8 cellular contexts compared by ENCODE assay signal in the genomic region with DNA sequence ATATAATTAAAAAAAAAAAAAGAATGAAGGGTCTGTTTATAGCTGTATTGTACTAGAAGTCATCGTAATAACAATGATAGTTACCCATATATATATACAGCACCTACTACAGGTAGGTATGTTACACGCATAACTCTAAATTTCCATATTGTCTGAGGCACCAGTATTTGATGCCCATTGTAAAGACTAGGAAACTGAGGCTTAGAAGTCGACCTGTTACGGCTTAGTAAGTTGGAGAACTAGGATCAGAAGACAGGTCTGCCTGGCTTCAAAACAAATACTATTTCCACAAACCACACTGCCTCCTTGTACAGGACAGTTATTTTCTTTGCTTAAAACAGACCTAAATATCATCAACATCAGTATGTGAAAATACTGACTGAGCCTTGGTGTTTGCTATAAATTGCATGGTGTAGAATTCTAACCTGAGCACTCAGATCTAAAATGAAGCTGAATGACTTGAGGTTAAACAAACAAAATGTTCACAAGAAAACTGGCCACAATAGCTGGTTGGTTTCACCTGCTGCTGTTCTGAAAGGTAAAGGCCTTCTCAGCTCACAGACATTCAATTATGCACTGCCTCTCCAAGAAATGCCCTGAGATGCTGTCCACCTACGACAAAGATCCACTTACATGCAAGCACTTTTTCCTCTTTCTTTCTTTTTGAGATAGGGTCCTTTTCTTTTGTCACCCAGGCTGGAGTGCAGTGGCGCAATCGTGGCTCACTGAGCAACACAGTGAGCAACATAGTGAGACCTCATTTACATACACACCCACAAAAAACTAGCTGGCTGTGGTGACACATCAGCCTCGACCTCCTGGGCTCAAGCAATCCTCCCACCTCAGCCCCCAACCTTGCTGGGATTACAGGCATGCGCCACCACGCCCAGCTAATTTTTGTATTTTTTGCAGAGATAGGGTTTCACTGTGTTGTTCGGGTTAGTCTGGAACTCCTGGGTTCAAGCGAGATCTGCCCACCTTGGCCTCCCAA. TPM values are rescaled to one million over a fixed set of nuclear protein-coding genes. Genes with fewer than 3 reads are reported as not detected.
DNase-seq lines count a peak whose midpoint lies in the region; ATAC-seq and TF ChIP-seq lines count a peak whose summit lies in the region.

No MANE protein-coding gene starts in this region.

- no peaks in the 10 kb centered on the region for H3K9me3 ChIP-seq in thyroid gland

- H3K36me3 ChIP-seq in thyroid gland = peaks cover 0 to 5% of the 10 kb centered on the region in 2 donors

- peak; percentile 8 for DNase-seq in activated naive CD4-positive, alpha-beta T cell treated with Interleukin-2 at 50 U/mL for 16 hours
- no peak for DNase-seq in activated naive CD4-positive, alpha-beta T cell treated with anti-CD3 and anti-CD28 coated beads, Interleukin-2, amount 50 U/mL, for 16 hours
- DNase-seq in OCI-M1 (lab: John Stamatoyannopoulos, UW) = peak; percentile 16
- no peak for DNase-seq in foreskin keratinocyte
- peak in 1 of 2 donors; percentile 29 for DNase-seq in thyroid gland
- no peak for DNase-seq in occipital lobe (lab: John Stamatoyannopoulos, UW)
- no peak for DNase-seq in SHP77 treated with DMSO at 0.1 percent for 48 hours (lab: John Stamatoyannopoulos, UW)

- intact Hi-C loops in thyroid gland (cut with DNase I) = no loop called here

- 71 to 79% methylated on average over 12 of the region's 12 CpGs for WGBS in thyroid gland, 2 donors

- H3K27ac ChIP-seq in foreskin keratinocyte (no peak overlapping the region), thyroid gland (peak overlapping the region; percentile 52 to 76 (median 73))

- peak; percentile 38 for TF ChIP-seq CTCF in foreskin keratinocyte (conservative IDR thresholded peaks at IDR 0.05)
- TF ChIP-seq CTCF in thyroid gland (IDR thresholded peaks at IDR 0.05) = no peak

- no peak overlapping the region for H3K4me3 ChIP-seq in thyroid gland (replicated peaks in 1 of 3)

- ATAC-seq in foreskin keratinocyte = peak; percentile 75
- ATAC-seq in HG02870 (IDR thresholded peaks at IDR 0.05; ENCODE audit: unreplicated experiment) = no peak

- H3K4me1 ChIP-seq in foreskin keratinocyte (peaks cover 20% of the 10 kb centered on the region), thyroid gland (peaks cover 61 to 75% of the 10 kb centered on the region in 2 donors)

- H3K27me3 ChIP-seq in foreskin keratinocyte (no peaks in the 10 kb centered on the region), thyroid gland (no peaks in the 10 kb centered on the region)

- TF ChIP-seq POLR2A in thyroid gland (IDR thresholded peaks at IDR 0.05) = no peak

RNA-seq across cellular contexts. Expression of gene SSH1, which starts 35.7 kb away (rescaled TPM):
- total RNA-seq in foreskin keratinocyte (26.0 and 32.1 TPM in 2 replicates), thyroid gland (10 to 100 TPM; 13.0 to 26.8 (median 21.7) TPM), occipital lobe (7.5 TPM)
- polyA plus RNA-seq in foreskin keratinocyte = 4.8 and 6.3 TPM in 2 replicates

RNA-seq across cellular contexts. Expression of gene DAO, which starts 58.2 kb away (rescaled TPM):
- total RNA-seq in foreskin keratinocyte = not detected in 2 replicates
- not detected in 2 replicates for polyA plus RNA-seq in foreskin keratinocyte
- total RNA-seq in thyroid gland = not detected
- total RNA-seq in occipital lobe = not detected

Comparison
In these comparisons a context has a peak if more than half of its experiments do, and no peak if none do; other contexts are left out.
1. DNase-seq: peak in activated naive CD4-positive, alpha-beta T cell treated with Interleukin-2 at 50 U/mL for 16 hours (single experiment) and OCI-M1 (single experiment); none in activated naive CD4-positive, alpha-beta T cell treated with anti-CD3 and anti-CD28 coated beads, Interleukin-2, amount 50 U/mL, for 16 hours (single experiment), foreskin keratinocyte (0 of 2), occipital lobe (single experiment) and SHP77 treated with DMSO at 0.1 percent for 48 hours (single experiment).